In the genomic region with DNA sequence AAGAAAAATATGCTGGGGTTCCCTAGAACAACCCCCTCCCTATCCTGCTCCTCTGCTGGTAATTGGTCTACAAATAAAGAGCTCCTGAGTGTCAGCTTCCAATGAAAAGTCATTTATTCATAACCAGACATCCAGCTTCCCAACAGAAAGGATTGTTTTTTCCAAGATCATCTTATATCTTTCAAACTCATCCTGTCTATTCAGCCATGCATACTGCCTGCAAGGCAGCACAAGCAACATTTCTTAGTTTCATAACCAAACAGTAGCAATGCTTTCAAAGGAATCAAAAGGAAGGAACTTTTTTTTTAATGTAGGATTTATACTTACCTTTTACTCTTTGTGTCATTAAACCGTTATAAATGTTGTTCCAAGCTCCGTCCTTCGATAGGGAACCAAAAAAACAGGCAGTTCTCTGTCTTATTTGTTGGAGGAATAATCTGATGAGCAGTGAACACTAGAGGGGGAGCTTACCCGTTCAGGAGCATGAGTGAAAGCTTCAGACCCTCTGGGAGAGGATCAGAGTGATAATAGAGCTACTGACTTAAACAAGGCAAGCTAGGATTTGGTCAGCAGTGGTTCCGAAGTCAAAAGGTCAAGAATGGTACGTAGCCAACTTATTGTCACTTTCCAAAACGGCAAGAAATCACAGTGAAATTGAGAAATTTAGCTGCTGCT, we compare ENCODE assay signal across 9 cellular contexts.
DNase-seq lines count a peak whose midpoint lies in the region; ATAC-seq, FAIRE-seq and TF ChIP-seq lines count a peak whose summit lies in the region.
"Had no signal": no experiment of that assay in that cellular context is flagged by ENCODE, and none has a peak within 500 bp of the region (broad histone marks: within the 10 kb centered on the region; RNA-seq: fewer than 3 reads in every experiment).

No MANE protein-coding gene starts in this region.

- no peak for ATAC-seq in activated naive CD8-positive, alpha-beta T cell treated with anti-CD3 and anti-CD28 coated beads, Interleukin-2, amount 50 U/mL, for 24 hours
- ATAC-seq in HG02623 (IDR thresholded peaks at IDR 0.05; ENCODE audit: unreplicated experiment), result no peak
- ATAC-seq: naive thymus-derived CD4-positive, alpha-beta T cell had no signal

- H3K4me3 ChIP-seq in neural progenitor cell, result no peak overlapping the region

- TF ChIP-seq POLR2A in GM12891 (IDR thresholded peaks at IDR 0.05; ENCODE audit: low read depth, low read length), result no peak

- no peaks in the 10 kb centered on the region for H3K9me3 ChIP-seq in neural progenitor cell (ENCODE audit: low read depth)

- H3K27me3 Mint-ChIP-seq in neural progenitor cell (ENCODE audit: insufficient read depth, low read depth), result no peaks in the 10 kb centered on the region
- H3K27me3 Mint-ChIP-seq in activated naive CD8-positive, alpha-beta T cell treated with anti-CD3 and anti-CD28 coated beads, Interleukin-2, amount 50 U/mL, for 24 hours, result no peaks in the 10 kb centered on the region
- H3K27me3 Mint-ChIP-seq: naive thymus-derived CD4-positive, alpha-beta T cell had no signal

- peak overlapping the region; percentile 68 for H3K4me3 Mint-ChIP-seq in neural progenitor cell
- H3K4me3 Mint-ChIP-seq in activated naive CD8-positive, alpha-beta T cell treated with anti-CD3 and anti-CD28 coated beads, Interleukin-2, amount 50 U/mL, for 24 hours, result no peak overlapping the region
- H3K4me3 Mint-ChIP-seq: naive thymus-derived CD4-positive, alpha-beta T cell had no signal

- H3K27me3 ChIP-seq in neural progenitor cell, result no peaks in the 10 kb centered on the region

- H3K4me2 ChIP-seq in neural progenitor cell, result peak overlapping the region; percentile 43

- no peak overlapping the region for H3K27ac ChIP-seq in neural progenitor cell

- H3K9ac ChIP-seq in neural progenitor cell, result no peak overlapping the region

- peaks cover 24% of the 10 kb centered on the region for H3K4me1 Mint-ChIP-seq in neural progenitor cell
- no peaks in the 10 kb centered on the region for H3K4me1 Mint-ChIP-seq in activated naive CD8-positive, alpha-beta T cell treated with anti-CD3 and anti-CD28 coated beads, Interleukin-2, amount 50 U/mL, for 24 hours
- H3K4me1 Mint-ChIP-seq: naive thymus-derived CD4-positive, alpha-beta T cell had no signal

- no peaks in the 10 kb centered on the region for H4K20me1 ChIP-seq in neural progenitor cell (ENCODE audit: low read depth)

- DNase-seq in ELF-1 (ENCODE audit: low read depth, low spot score) (peak; percentile 29), NCI-H748 (lab: John Stamatoyannopoulos, UW; ENCODE audit: unreplicated experiment) (peak; percentile 79), epidermal melanocyte (ENCODE audit: insufficient read length, low spot score) (peak; percentile 27), neural progenitor cell (ENCODE audit: low spot score) (peak; percentile 82), GM12891 (ENCODE audit: insufficient read length, low spot score) (no peak)
- DNase-seq in activated naive CD8-positive, alpha-beta T cell treated with anti-CD3 and anti-CD28 coated beads, Interleukin-2, amount 50 U/mL, for 24 hours, result no peak
- no peak for DNase-seq in activated CD8-positive, alpha-beta memory T cell treated with anti-CD3 and anti-CD28 coated beads, Interleukin-2, amount 50 U/mL, for 4 hours
- DNase-seq: naive thymus-derived CD4-positive, alpha-beta T cell had no signal

- peak overlapping the region; percentile 90 for H3K27ac Mint-ChIP-seq in neural progenitor cell
- H3K27ac Mint-ChIP-seq in activated naive CD8-positive, alpha-beta T cell treated with anti-CD3 and anti-CD28 coated beads, Interleukin-2, amount 50 U/mL, for 24 hours, result no peak overlapping the region
- H3K27ac Mint-ChIP-seq: naive thymus-derived CD4-positive, alpha-beta T cell had no signal

- H3K79me2 ChIP-seq in neural progenitor cell (ENCODE audit: low read depth), result no peaks in the 10 kb centered on the region

- H2AFZ ChIP-seq in neural progenitor cell (replicated peaks), result peak overlapping the region; percentile 48

- no peaks in the 10 kb centered on the region for H3K36me3 ChIP-seq in neural progenitor cell

- no peaks in the 10 kb centered on the region for H3F3A ChIP-seq in neural progenitor cell (ENCODE audit: low read depth)

- H3K4me1 ChIP-seq in neural progenitor cell, result peaks cover 23% of the 10 kb centered on the region

- peaks cover 25% of the 10 kb centered on the region for H3K9me3 Mint-ChIP-seq in neural progenitor cell
- H3K9me3 Mint-ChIP-seq in activated naive CD8-positive, alpha-beta T cell treated with anti-CD3 and anti-CD28 coated beads, Interleukin-2, amount 50 U/mL, for 24 hours, result peaks cover 4% of the 10 kb centered on the region

- H3K36me3 Mint-ChIP-seq in neural progenitor cell, result peaks cover 14% of the 10 kb centered on the region
- no peaks in the 10 kb centered on the region for H3K36me3 Mint-ChIP-seq in activated naive CD8-positive, alpha-beta T cell treated with anti-CD3 and anti-CD28 coated beads, Interleukin-2, amount 50 U/mL, for 24 hours (ENCODE audit: low read depth)
- H3K36me3 Mint-ChIP-seq: naive thymus-derived CD4-positive, alpha-beta T cell had no signal

- TF ChIP-seq CTCF in neural progenitor cell (IDR thresholded peaks at IDR 0.05), result peak; percentile 66

- no peak for FAIRE-seq in GM12891 (lab: Jason Lieb, UNC)

TF ChIP-seq in GM12891, 5 proteins besides CTCF, POLR2A, EP300 and RAD21:
- no peak for TF ChIP-seq SPI1 (IDR thresholded peaks at IDR 0.05; ENCODE audit: low read depth, low read length)
- no peak for TF ChIP-seq PAX5 (IDR thresholded peaks at IDR 0.05; ENCODE audit: insufficient read depth, low read length, severe bottlenecking)
- no peak for TF ChIP-seq POU2F2 (IDR thresholded peaks at IDR 0.05; ENCODE audit: low read depth, low read length)
- TF ChIP-seq POLR2AphosphoS5 (IDR thresholded peaks at IDR 0.05; ENCODE audit: low read depth, low read length), result no peak
- TF ChIP-seq TAF1 (IDR thresholded peaks at IDR 0.05; ENCODE audit: low read depth, low read length), result no peak
TF ChIP-seq in GM12891: peak in this region for 0.

Comparison
In these comparisons a context has a peak if more than half of its experiments do, and no peak if none do; other contexts are left out.
1. DNase-seq: peak in ELF-1 (single experiment), NCI-H748 (single experiment), epidermal melanocyte (single experiment) and neural progenitor cell (single experiment); none in activated naive CD8-positive, alpha-beta T cell treated with anti-CD3 and anti-CD28 coated beads, Interleukin-2, amount 50 U/mL, for 24 hours (single experiment), activated CD8-positive, alpha-beta memory T cell treated with anti-CD3 and anti-CD28 coated beads, Interleukin-2, amount 50 U/mL, for 4 hours (single experiment) and GM12891 (single experiment).